In genomic region chr2:229980440-229981184, GRCh38 we compare ENCODE assay signal across 8 cellular contexts. TPM values are rescaled to one million over a fixed set of nuclear protein-coding genes. Genes with fewer than 3 reads are reported as not detected.
DNase-seq lines count a peak whose midpoint lies in the region; ATAC-seq and TF ChIP-seq lines count a peak whose summit lies in the region.

No MANE protein-coding gene starts in this region.

- H3K4me3 ChIP-seq in NB4 (ENCODE audit: low read depth, low read length) (no peak overlapping the region), stomach (peak overlapping the region in 1 of 4 donors; percentile 6)

- no peak for TF ChIP-seq EP300 in stomach (IDR thresholded peaks at IDR 0.05)

- peaks cover 12 to 21% (median 15%) of the 10 kb centered on the region in 4 donors for H3K4me1 ChIP-seq in stomach

- no peaks in the 10 kb centered on the region for H3K36me3 ChIP-seq in stomach

- TF ChIP-seq POLR2A in NB4 (IDR thresholded peaks at IDR 0.05; ENCODE audit: extremely low read depth, insufficient read length) (no peak), stomach (IDR thresholded peaks at IDR 0.05) (no peak)

- no peaks in the 10 kb centered on the region for H3K27me3 ChIP-seq in stomach

- H3K27ac ChIP-seq in stomach, result peak overlapping the region; percentile 1 to 72 (median 48)

- peak; percentile 70 for ATAC-seq in GM19023 (IDR thresholded peaks at IDR 0.05; ENCODE audit: unreplicated experiment)

- no peaks in the 10 kb centered on the region for H3K9me3 ChIP-seq in stomach

- peak; percentile 65 for DNase-seq in NB4 (ENCODE audit: low read depth)
- peak; percentile 81 for DNase-seq in astrocyte of the hippocampus (ENCODE audit: low read depth, low spot score)
- DNase-seq in inferior parietal cortex (ENCODE audit: extremely low spot score), result peak; percentile 38
- DNase-seq in stomach, result peak; percentile 72
- DNase-seq in GOT3 (lab: John Stamatoyannopoulos, UW), result no peak
- no peak for DNase-seq in DMS114 treated with DMSO at 0.1 percent for 48 hours (lab: John Stamatoyannopoulos, UW; ENCODE audit: unreplicated experiment)
- DNase-seq in retina, result no peak

- TF ChIP-seq CTCF in NB4 (IDR thresholded peaks at IDR 0.05; ENCODE audit: low read depth, low read length) (no peak), stomach (IDR thresholded peaks at IDR 0.05) (no peak)

- intact Hi-C loops in stomach (cut with DNase I; ENCODE audit: low total_unique reads), result no loop called here

- WGBS in stomach, 5 donors, result 11 to 20% (median 17%) methylated on average over 7 of the region's 7 CpGs

RNA-seq across cellular contexts. Expression of gene FBXO36, which starts 58.3 kb away (rescaled TPM):
- total RNA-seq in stomach, result 10 to 100 TPM in 1 of 5 donors, 1 to 10 TPM in 2, under 1 TPM in 1, not detected in 1; 0.58 to 12.1 (median 4.7) TPM
- polyA plus RNA-seq in stomach, result 1 to 10 TPM; 1.0 to 3.2 (median 1.2) TPM

RNA-seq across cellular contexts. Expression of gene TRIP12, which starts 58.8 kb away (rescaled TPM):
- total RNA-seq in stomach, result 100 to 1,000 TPM in 4 of 5 donors, 10 to 100 TPM in 1; 91.2 to 342 (median 146) TPM
- 10 to 100 TPM; 13.4 to 20.3 (median 18.4) TPM for polyA plus RNA-seq in stomach

Comparison
In these comparisons a context has a peak if more than half of its experiments do, and no peak if none do; other contexts are left out.
1. DNase-seq: peak in NB4 (single experiment), astrocyte of the hippocampus (single experiment), inferior parietal cortex (single experiment) and stomach (single experiment); none in GOT3 (single experiment), DMS114 treated with DMSO at 0.1 percent for 48 hours (single experiment) and retina (single experiment).